Comparison of ENCODE assay signal across 1 cellular context in genomic region chr19:2270572-2271515, GRCh38.
TF ChIP-seq lines count a peak whose summit lies in the region.

No MANE protein-coding gene starts in this region.

TF ChIP-seq in K562, 482 proteins besides CTCF, POLR2A, EP300 and RAD21 (continues in another document):
- TF ChIP-seq CBX1 (IDR thresholded peaks at IDR 0.05; ENCODE audit: low read depth) (no peak), ZBTB49 (CRISPR knock-in tag; IDR thresholded peaks at IDR 0.05; ENCODE audit: borderline replicate concordance) (no peak), SRSF3 (IDR thresholded peaks at IDR 0.05; ENCODE audit: insufficient read depth, low read length) (0 out of 2 replicates have a peak, but pooled peaks have one; percentile 86), CLOCK (CRISPR knock-in tag; IDR thresholded peaks at IDR 0.05; ENCODE audit: borderline replicate concordance) (no peak), CCNT2 (IDR thresholded peaks at IDR 0.05; ENCODE audit: borderline replicate concordance, extremely low read depth, insufficient read length, low read depth, low read length) (peak; percentile 66), FOSL1 (tag; conservative IDR thresholded peaks at IDR 0.05) (no peak), EHMT2 (IDR thresholded peaks at IDR 0.05) (no peak), KAT8 (IDR thresholded peaks at IDR 0.05; ENCODE audit: low read depth) (peak; percentile 51; the same call in 1 of the 2 replicates), GTF2A2 (tag; IDR thresholded peaks at IDR 0.05) (no peak), ARID3B (CRISPR knock-in tag; IDR thresholded peaks at IDR 0.05; ENCODE audit: borderline replicate concordance) (no peak), USF2 (CRISPR knock-in tag; IDR thresholded peaks at IDR 0.05) (no peak), LCOR (CRISPR knock-in tag; IDR thresholded peaks at IDR 0.05) (no peak), E2F6 (IDR thresholded peaks at IDR 0.05; ENCODE audit: borderline replicate concordance in 1 of 2, extremely low read depth in 1 of 2, insufficient read depth in 1 of 2, insufficient read length in 1 of 2, low read depth in 1 of 2, low read length in 1 of 2, poor library complexity in 1 of 2, severe bottlenecking in 1 of 2) (peak in 1 of 2 experiments; percentile 58), THRA (IDR thresholded peaks at IDR 0.05) (no peak), ETS1 (conservative IDR thresholded peaks at IDR 0.05; ENCODE audit: control insufficient read depth, low read depth, low read length) (0 out of 2 replicates have a peak, but pooled peaks have one; percentile 11), DACH1 (IDR thresholded peaks at IDR 0.05; ENCODE audit: partially characterized antibody) (no peak), SREBF1 (IDR thresholded peaks at IDR 0.05; ENCODE audit: borderline replicate concordance, low read depth, low read length) (no peak), HDAC1 (IDR thresholded peaks at IDR 0.05) (peak in 1 of 2 experiments; percentile 27; a peak in 1 of 4 replicates), MYNN (IDR thresholded peaks at IDR 0.05) (no peak), MYNN (CRISPR knock-in tag; IDR thresholded peaks at IDR 0.05) (no peak), ETV6 (IDR thresholded peaks at IDR 0.05; ENCODE audit: borderline replicate concordance in 1 of 2, low read depth in 2 of 2, low read length in 1 of 2) (no peak), ETV6 (CRISPR knock-in tag; IDR thresholded peaks at IDR 0.05; ENCODE audit: borderline replicate concordance) (peak; percentile 6; the same call in 1 of the 2 replicates), SPI1 (IDR thresholded peaks at IDR 0.05; ENCODE audit: borderline replicate concordance, low read depth, low read length) (peak; percentile 97), ZNF830 (CRISPR knock-in tag; IDR thresholded peaks at IDR 0.05) (peak; percentile 68; the same call in 1 of the 2 replicates), PTBP1 (IDR thresholded peaks at IDR 0.05; ENCODE audit: low read depth, low read length) (no peak), TGIF2 (CRISPR knock-in tag; IDR thresholded peaks at IDR 0.05) (no peak), ZFP36 (IDR thresholded peaks at IDR 0.05; ENCODE audit: low read depth, low read length, partially characterized antibody) (no peak), STAG1 (CRISPR knock-in tag; IDR thresholded peaks at IDR 0.05; ENCODE audit: borderline replicate concordance) (no peak), PBX2 (CRISPR knock-in tag; IDR thresholded peaks at IDR 0.05; ENCODE audit: low read depth) (no peak), PBX2 (tag; conservative IDR thresholded peaks at IDR 0.05; ENCODE audit: low read depth) (no peak), ESRRB (CRISPR knock-in tag; IDR thresholded peaks at IDR 0.05; ENCODE audit: borderline replicate concordance) (no peak), MAFK (IDR thresholded peaks at IDR 0.05; ENCODE audit: low read length) (no peak), PHF8 (IDR thresholded peaks at IDR 0.05; ENCODE audit: borderline replicate concordance, low read length) (peak; percentile 30; the same call in 1 of the 2 replicates), NBN (IDR thresholded peaks at IDR 0.05; ENCODE audit: low read depth) (no peak), RBM14 (IDR thresholded peaks at IDR 0.05; ENCODE audit: borderline replicate concordance, insufficient read depth, low read depth, low read length) (0 out of 2 replicates have a peak, but pooled peaks have one; percentile 65), MTA1 (IDR thresholded peaks at IDR 0.05; ENCODE audit: borderline replicate concordance) (no peak), ZBTB33 (CRISPR knock-in tag; IDR thresholded peaks at IDR 0.05) (no peak), U2AF1 (optimal IDR thresholded peaks at IDR 0.05; ENCODE audit: low read depth, low read length) (peak; percentile 95), FOXA3 (CRISPR knock-in tag; conservative IDR thresholded peaks at IDR 0.05 in 1 of 2, IDR thresholded peaks at IDR 0.05 in 1 of 2) (no peak), TCF7L2 (IDR thresholded peaks at IDR 0.05; ENCODE audit: low read depth, low read length) (no peak), NELFE (IDR thresholded peaks at IDR 0.05; ENCODE audit: insufficient read depth, insufficient read length) (no peak), BACH1 (tag; IDR thresholded peaks at IDR 0.05) (no peak), GABPB2 (CRISPR knock-in tag; conservative IDR thresholded peaks at IDR 0.05) (no peak), ZFP1 (CRISPR knock-in tag; IDR thresholded peaks at IDR 0.05) (no peak), ZNF184 (CRISPR knock-in tag; IDR thresholded peaks at IDR 0.05) (no peak), CEBPB (tag; IDR thresholded peaks at IDR 0.05) (no peak; the same call in none of the 2 replicates), ZBTB1 (CRISPR knock-in tag; IDR thresholded peaks at IDR 0.05; ENCODE audit: borderline replicate concordance, low read depth) (no peak; the same call in 1 of the 2 replicates), IFI16 (CRISPR knock-in tag; IDR thresholded peaks at IDR 0.05) (no peak), MLLT1 (IDR thresholded peaks at IDR 0.05) (peak in 1 of 2 experiments; percentile 27; a peak in 2 of 4 replicates)
